In the genomic region with DNA sequence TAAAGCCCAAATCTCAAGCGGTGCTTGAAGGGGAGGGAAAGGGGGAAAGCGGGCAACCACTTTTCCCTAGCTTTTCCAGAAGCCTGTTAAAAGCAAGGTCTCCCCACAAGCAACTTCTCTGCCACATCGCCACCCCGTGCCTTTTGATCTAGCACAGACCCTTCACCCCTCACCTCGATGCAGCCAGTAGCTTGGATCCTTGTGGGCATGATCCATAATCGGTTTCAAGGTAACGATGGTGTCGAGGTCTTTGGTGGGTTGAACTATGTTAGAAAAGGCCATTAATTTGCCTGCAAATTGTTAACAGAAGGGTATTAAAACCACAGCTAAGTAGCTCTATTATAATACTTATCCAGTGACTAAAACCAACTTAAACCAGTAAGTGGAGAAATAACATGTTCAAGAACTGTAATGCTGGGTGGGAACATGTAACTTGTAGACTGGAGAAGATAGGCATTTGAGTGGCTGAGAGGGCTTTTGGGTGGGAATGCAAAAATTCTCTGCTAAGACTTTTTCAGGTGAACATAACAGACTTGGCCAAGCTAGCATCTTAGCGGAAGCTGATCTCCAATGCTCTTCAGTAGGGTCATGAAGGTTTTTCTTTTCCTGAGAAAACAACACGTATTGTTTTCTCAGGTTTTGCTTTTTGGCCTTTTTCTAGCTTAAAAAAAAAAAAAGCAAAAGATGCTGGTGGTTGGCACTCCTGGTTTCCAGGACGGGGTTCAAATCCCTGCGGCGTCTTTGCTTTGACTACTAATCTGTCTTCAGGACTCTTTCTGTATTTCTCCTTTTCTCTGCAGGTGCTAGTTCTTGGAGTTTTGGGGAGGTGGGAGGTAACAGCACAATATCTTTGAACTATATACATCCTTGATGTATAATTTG, we compare ENCODE assay signal across 8 cellular contexts. TPM values are rescaled to one million over a fixed set of nuclear protein-coding genes. Genes with fewer than 3 reads are reported as not detected.
A peak's percentile ranks its signal among the peaks of the same experiment; 100 is the strongest.
DNase-seq lines count a peak whose midpoint lies in the region; ATAC-seq, FAIRE-seq and TF ChIP-seq lines count a peak whose summit lies in the region.

No MANE protein-coding gene starts in this region.

- H3K36me3 ChIP-seq in kidney (ENCODE audit: control insufficient read depth in 1 of 2, insufficient read depth in 2 of 2, low read length in 2 of 2) (peaks cover 38 to 59% of the 10 kb centered on the region in 2 donors), testis (ENCODE audit: low read depth, missing control alignments) (no peaks in the 10 kb centered on the region)

- FAIRE-seq in kidney (lab: Jason Lieb, UNC), result no peak

- H3K9me3 Mint-ChIP-seq in activated T-helper 2 cell treated with anti-CD3 and anti-CD28 coated beads, Interferon-gamma antibody, Interleukin-2, Interleukin-4, amounts not matched to agents 10 μg/mL and 5 μg/mL and 100 μg/mL, durations not matched to agents 14 hours and 24 hours and 36 hours, result no peaks in the 10 kb centered on the region

- H3K4me3 Mint-ChIP-seq in activated T-helper 2 cell treated with anti-CD3 and anti-CD28 coated beads, Interferon-gamma antibody, Interleukin-2, Interleukin-4, amounts not matched to agents 10 μg/mL and 5 μg/mL and 100 μg/mL, durations not matched to agents 14 hours and 24 hours and 36 hours (ENCODE audit: low read depth), result no peak overlapping the region

- no peaks in the 10 kb centered on the region for H3K36me3 Mint-ChIP-seq in activated T-helper 2 cell treated with anti-CD3 and anti-CD28 coated beads, Interferon-gamma antibody, Interleukin-2, Interleukin-4, amounts not matched to agents 10 μg/mL and 5 μg/mL and 100 μg/mL, durations not matched to agents 14 hours and 24 hours and 36 hours (ENCODE audit: low read depth)

- H3K27me3 ChIP-seq in testis, result no peaks in the 10 kb centered on the region

- intact Hi-C loops in activated T-helper 2 cell treated with anti-CD3 and anti-CD28 coated beads, Interferon-gamma antibody, Interleukin-2, Interleukin-4, amounts not matched to agents 10 μg/mL and 5 μg/mL and 100 μg/mL, durations not matched to agents 14 hours and 24 hours and 36 hours (cut with micrococcal nuclease), result no loop called here
- intact Hi-C loops in kidney (cut with DNase I) (loop anchor here (5.0 kb wide), 1 partner anchor 88 kb away; no protein-coding TSS in a partner anchor), testis (cut with DNase I; ENCODE audit: low total_unique reads) (no loop called here)

- peaks cover 6 to 10% of the 10 kb centered on the region in 2 donors for H3K4me1 ChIP-seq in kidney (ENCODE audit: control insufficient read depth in 1 of 2, insufficient read depth in 1 of 2, low read depth in 1 of 2, low read length in 2 of 2)
- H3K4me1 ChIP-seq in testis, result peaks cover 20% of the 10 kb centered on the region

- TF ChIP-seq CTCF in kidney (IDR thresholded peaks at IDR 0.05; ENCODE audit: borderline replicate concordance, extremely low read depth, insufficient read depth), result no peak
- no peak for TF ChIP-seq CTCF in testis (IDR thresholded peaks at IDR 0.05)

- WGBS in testis, 2 donors, result 23 to 32% methylated on average over 13 of the region's 13 CpGs

- H3K4me3 ChIP-seq in kidney (ENCODE audit: low read length in 2 of 2) (peak overlapping the region; percentile 93 to 97), testis (peak overlapping the region; percentile 90 to 94)

- H3K27ac ChIP-seq in kidney (ENCODE audit: low read depth in 2 of 2, low read length in 2 of 2), result peak overlapping the region; percentile 99
- peak overlapping the region; percentile 92 to 96 for H3K27ac ChIP-seq in testis

- no peak for ATAC-seq in HG03460 (IDR thresholded peaks at IDR 0.05; ENCODE audit: unreplicated experiment)

- peak; percentile 72 for DNase-seq in activated effector memory CD4-positive, alpha-beta T cell treated with anti-CD3 and anti-CD28 coated beads, Interleukin-2, amount 50 U/mL, for 16 hours
- no peak for DNase-seq in activated effector memory CD4-positive, alpha-beta T cell treated with Interleukin-2 at 50 U/mL for 16 hours
- no peak for DNase-seq in activated T-helper 2 cell treated with anti-CD3 and anti-CD28 coated beads, Interferon-gamma antibody, Interleukin-2, Interleukin-4, amounts not matched to agents 10 μg/mL and 5 μg/mL and 100 μg/mL, durations not matched to agents 14 hours and 24 hours and 36 hours (ENCODE audit: low spot score)
- DNase-seq in kidney (peak; percentile 56), testis (no peak), MV-4-11 (lab: John Stamatoyannopoulos, UW) (no peak), NCI-H1436 (lab: John Stamatoyannopoulos, UW) (no peak)

- no peaks in the 10 kb centered on the region for H3K9me3 ChIP-seq in kidney (ENCODE audit: control insufficient read depth in 1 of 2, low read length in 2 of 2)
- no peaks in the 10 kb centered on the region for H3K9me3 ChIP-seq in testis

- H3K27ac Mint-ChIP-seq in activated T-helper 2 cell treated with anti-CD3 and anti-CD28 coated beads, Interferon-gamma antibody, Interleukin-2, Interleukin-4, amounts not matched to agents 10 μg/mL and 5 μg/mL and 100 μg/mL, durations not matched to agents 14 hours and 24 hours and 36 hours, result peak overlapping the region; percentile 59

- no peak for TF ChIP-seq POLR2A in testis (IDR thresholded peaks at IDR 0.05)

- peak overlapping the region; percentile 75 to 100 for H3K9ac ChIP-seq in kidney (ENCODE audit: low read length in 2 of 2)

- H3K27me3 Mint-ChIP-seq in activated T-helper 2 cell treated with anti-CD3 and anti-CD28 coated beads, Interferon-gamma antibody, Interleukin-2, Interleukin-4, amounts not matched to agents 10 μg/mL and 5 μg/mL and 100 μg/mL, durations not matched to agents 14 hours and 24 hours and 36 hours (ENCODE audit: low read depth), result no peaks in the 10 kb centered on the region

- H3K4me1 Mint-ChIP-seq in activated T-helper 2 cell treated with anti-CD3 and anti-CD28 coated beads, Interferon-gamma antibody, Interleukin-2, Interleukin-4, amounts not matched to agents 10 μg/mL and 5 μg/mL and 100 μg/mL, durations not matched to agents 14 hours and 24 hours and 36 hours (ENCODE audit: low read depth), result peaks cover 42% of the 10 kb centered on the region

RNA-seq across cellular contexts. Expression of a gene that starts 6.8 kb away (rescaled TPM):
- 4,338 and 4,347 TPM in 2 replicates for total RNA-seq in activated T-helper 2 cell treated with anti-CD3 and anti-CD28 coated beads, Interferon-gamma antibody, Interleukin-2, Interleukin-4, amounts not matched to agents 10 μg/mL and 5 μg/mL and 100 μg/mL, durations not matched to agents 14 hours and 24 hours and 36 hours
- total RNA-seq in kidney, result 15,262 TPM
- 219 TPM for polyA plus RNA-seq in kidney (ENCODE audit: insufficient read depth, low read depth, low replicate concordance)
- 1,000 to 10,000 TPM; 8,109 to 9,314 TPM for total RNA-seq in testis
- polyA plus RNA-seq in testis (ENCODE audit: insufficient read depth, low read depth, low replicate concordance), result 26.7 TPM

RNA-seq across cellular contexts. Expression of a gene that starts 19.2 kb away (rescaled TPM):
- total RNA-seq in activated T-helper 2 cell treated with anti-CD3 and anti-CD28 coated beads, Interferon-gamma antibody, Interleukin-2, Interleukin-4, amounts not matched to agents 10 μg/mL and 5 μg/mL and 100 μg/mL, durations not matched to agents 14 hours and 24 hours and 36 hours, result 94.4 and 95.8 TPM in 2 replicates
- total RNA-seq in kidney, result 72.2 TPM
- polyA plus RNA-seq in kidney (ENCODE audit: insufficient read depth, low read depth, low replicate concordance), result 78.9 TPM
- total RNA-seq in testis, result 100 to 1,000 TPM; 131 to 160 TPM
- polyA plus RNA-seq in testis (ENCODE audit: insufficient read depth, low read depth, low replicate concordance), result 127 TPM

RNA-seq across cellular contexts. Expression of a gene that starts 52.5 kb away (rescaled TPM):
- total RNA-seq in activated T-helper 2 cell treated with anti-CD3 and anti-CD28 coated beads, Interferon-gamma antibody, Interleukin-2, Interleukin-4, amounts not matched to agents 10 μg/mL and 5 μg/mL and 100 μg/mL, durations not matched to agents 14 hours and 24 hours and 36 hours, result 85.3 and 86.4 TPM in 2 replicates
- total RNA-seq in kidney, result 165 TPM
- 61.6 TPM for polyA plus RNA-seq in kidney (ENCODE audit: insufficient read depth, low read depth, low replicate concordance)
- total RNA-seq in testis, result 100 to 1,000 TPM; 112 to 126 TPM
- 58.1 TPM for polyA plus RNA-seq in testis (ENCODE audit: insufficient read depth, low read depth, low replicate concordance)

Comparison
In these comparisons a context has a peak if more than half of its experiments do, and no peak if none do; other contexts are left out.
1. DNase-seq: peak in activated effector memory CD4-positive, alpha-beta T cell treated with anti-CD3 and anti-CD28 coated beads, Interleukin-2, amount 50 U/mL, for 16 hours (single experiment) and kidney (single experiment); none in activated effector memory CD4-positive, alpha-beta T cell treated with Interleukin-2 at 50 U/mL for 16 hours (single experiment), activated T-helper 2 cell treated with anti-CD3 and anti-CD28 coated beads, Interferon-gamma antibody, Interleukin-2, Interleukin-4, amounts not matched to agents 10 μg/mL and 5 μg/mL and 100 μg/mL, durations not matched to agents 14 hours and 24 hours and 36 hours (single experiment), testis (single experiment), MV-4-11 (single experiment) and NCI-H1436 (single experiment).